12 cellular contexts compared by ENCODE assay signal in the genomic region with DNA sequence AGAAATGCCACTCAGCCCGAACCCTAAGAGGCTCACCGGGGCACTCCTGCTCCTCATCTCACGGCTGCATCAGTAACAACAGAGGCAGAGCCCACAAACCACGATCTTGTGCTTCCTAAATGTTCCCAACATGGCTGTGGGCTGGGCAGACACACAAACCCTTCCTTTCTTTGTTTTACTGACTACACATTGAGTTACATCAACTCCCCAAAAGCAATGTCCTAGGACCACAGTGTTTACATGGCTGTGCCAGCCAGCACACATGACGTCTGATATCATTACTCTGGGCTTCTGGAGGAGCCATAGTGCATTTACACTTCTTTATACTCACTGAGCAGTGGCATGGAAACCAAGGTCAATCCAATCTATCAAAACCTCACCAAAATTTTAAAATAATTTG.
A peak's percentile ranks its signal among the peaks of the same experiment; 100 is the strongest.
DNase-seq lines count a peak whose midpoint lies in the region; ATAC-seq and TF ChIP-seq lines count a peak whose summit lies in the region.
"Had no signal": no experiment of that assay in that cellular context is flagged by ENCODE, and none has a peak within 500 bp of the region (broad histone marks: within the 10 kb centered on the region; RNA-seq: fewer than 3 reads in every experiment).

No MANE protein-coding gene starts in this region.

- no peaks in the 10 kb centered on the region for H3K27me3 Mint-ChIP-seq in stimulated activated naive B cell treated with anti-CD40 and anti-IgM and Interleukin-4, amounts not matched to agents 10 μg/mL and 1 μg/mL and 100 μg/mL, for 72 hours
- no peaks in the 10 kb centered on the region for H3K27me3 Mint-ChIP-seq in activated T-helper 2 cell treated with anti-CD3 and anti-CD28 coated beads, Interferon-gamma antibody, Interleukin-2, Interleukin-4, amounts not matched to agents 10 μg/mL and 5 μg/mL and 100 μg/mL, durations not matched to agents 14 hours and 24 hours and 36 hours (ENCODE audit: low read depth)

- H3K27ac Mint-ChIP-seq in stimulated activated naive B cell treated with anti-CD40 and anti-IgM and Interleukin-4, amounts not matched to agents 10 μg/mL and 1 μg/mL and 100 μg/mL, for 72 hours, result no peak overlapping the region
- no peak overlapping the region for H3K27ac Mint-ChIP-seq in activated T-helper 2 cell treated with anti-CD3 and anti-CD28 coated beads, Interferon-gamma antibody, Interleukin-2, Interleukin-4, amounts not matched to agents 10 μg/mL and 5 μg/mL and 100 μg/mL, durations not matched to agents 14 hours and 24 hours and 36 hours
- H3K27ac Mint-ChIP-seq: CD4-positive, CD25-positive, alpha-beta regulatory T cell had no signal

- peaks cover 0 to 3% of the 10 kb centered on the region in 2 donors for H3K9me3 Mint-ChIP-seq in stimulated activated naive B cell treated with anti-CD40 and anti-IgM and Interleukin-4, amounts not matched to agents 10 μg/mL and 1 μg/mL and 100 μg/mL, for 72 hours
- no peaks in the 10 kb centered on the region for H3K9me3 Mint-ChIP-seq in activated T-helper 2 cell treated with anti-CD3 and anti-CD28 coated beads, Interferon-gamma antibody, Interleukin-2, Interleukin-4, amounts not matched to agents 10 μg/mL and 5 μg/mL and 100 μg/mL, durations not matched to agents 14 hours and 24 hours and 36 hours
- H3K9me3 Mint-ChIP-seq: CD4-positive, CD25-positive, alpha-beta regulatory T cell had no signal

- DNase-seq in ELR (ENCODE audit: low read depth) (peak; percentile 22), body of pancreas (no peak), islet precursor cell (peak; percentile 17)
- DNase-seq in stimulated activated naive B cell treated with anti-CD40 and anti-IgM and Interleukin-4, amounts not matched to agents 10 μg/mL and 1 μg/mL and 100 μg/mL, for 72 hours, result no peak
- no peak for DNase-seq in activated T-helper 2 cell treated with anti-CD3 and anti-CD28 coated beads, Interferon-gamma antibody, Interleukin-2, Interleukin-4, amounts not matched to agents 10 μg/mL and 5 μg/mL and 100 μg/mL, durations not matched to agents 14 hours and 24 hours and 36 hours (ENCODE audit: low spot score)
- DNase-seq in stimulated activated naive CD4-positive, alpha-beta T cell treated with Interleukin-2 at 50 U/mL for 16 hours (lab: John Stamatoyannopoulos, UW), result no peak
- DNase-seq: CD4-positive, CD25-positive, alpha-beta regulatory T cell; hippocampal formation; NCI-H1105 treated with DMSO at 0.1 percent for 48 hours; T-helper 9 cell had no signal

- peaks cover 2 to 16% of the 10 kb centered on the region in 2 donors for H3K36me3 Mint-ChIP-seq in stimulated activated naive B cell treated with anti-CD40 and anti-IgM and Interleukin-4, amounts not matched to agents 10 μg/mL and 1 μg/mL and 100 μg/mL, for 72 hours
- no peaks in the 10 kb centered on the region for H3K36me3 Mint-ChIP-seq in activated T-helper 2 cell treated with anti-CD3 and anti-CD28 coated beads, Interferon-gamma antibody, Interleukin-2, Interleukin-4, amounts not matched to agents 10 μg/mL and 5 μg/mL and 100 μg/mL, durations not matched to agents 14 hours and 24 hours and 36 hours (ENCODE audit: low read depth)
- H3K36me3 Mint-ChIP-seq: CD4-positive, CD25-positive, alpha-beta regulatory T cell had no signal

- peak; percentile 61 for ATAC-seq in body of pancreas
- ATAC-seq in stimulated activated naive B cell treated with anti-CD40 and anti-IgM and Interleukin-4, amounts not matched to agents 10 μg/mL and 1 μg/mL and 100 μg/mL, for 72 hours (replicated peaks), result no peak
- ATAC-seq in HG02571 (IDR thresholded peaks at IDR 0.05; ENCODE audit: unreplicated experiment), result no peak

- TF ChIP-seq POLR2A in body of pancreas (IDR thresholded peaks at IDR 0.05), result no peak

- H3K27ac ChIP-seq in body of pancreas (peak overlapping the region in 3 of 4 donors; percentile 3 to 34 (median 11)), skeletal muscle tissue (ENCODE audit: low read depth, low read length) (peak overlapping the region; percentile 82)

- peaks cover 24 to 43% of the 10 kb centered on the region in 2 donors for H3K4me1 Mint-ChIP-seq in stimulated activated naive B cell treated with anti-CD40 and anti-IgM and Interleukin-4, amounts not matched to agents 10 μg/mL and 1 μg/mL and 100 μg/mL, for 72 hours
- H3K4me1 Mint-ChIP-seq in activated T-helper 2 cell treated with anti-CD3 and anti-CD28 coated beads, Interferon-gamma antibody, Interleukin-2, Interleukin-4, amounts not matched to agents 10 μg/mL and 5 μg/mL and 100 μg/mL, durations not matched to agents 14 hours and 24 hours and 36 hours (ENCODE audit: low read depth), result no peaks in the 10 kb centered on the region
- H3K4me1 Mint-ChIP-seq: CD4-positive, CD25-positive, alpha-beta regulatory T cell had no signal

- peaks cover 15% of the 10 kb centered on the region for H3K4me1 ChIP-seq in body of pancreas
- peaks cover 18 to 36% (median 23%) of the 10 kb centered on the region in 3 donors for H3K4me1 ChIP-seq in skeletal muscle tissue (ENCODE audit: control insufficient read depth in 3 of 3, insufficient read depth in 3 of 3, low read length in 3 of 3)

- no peak overlapping the region for H3K4me3 Mint-ChIP-seq in stimulated activated naive B cell treated with anti-CD40 and anti-IgM and Interleukin-4, amounts not matched to agents 10 μg/mL and 1 μg/mL and 100 μg/mL, for 72 hours
- H3K4me3 Mint-ChIP-seq in activated T-helper 2 cell treated with anti-CD3 and anti-CD28 coated beads, Interferon-gamma antibody, Interleukin-2, Interleukin-4, amounts not matched to agents 10 μg/mL and 5 μg/mL and 100 μg/mL, durations not matched to agents 14 hours and 24 hours and 36 hours (ENCODE audit: low read depth), result no peak overlapping the region
- H3K4me3 Mint-ChIP-seq: CD4-positive, CD25-positive, alpha-beta regulatory T cell had no signal

- no peaks in the 10 kb centered on the region for H3K36me3 ChIP-seq in body of pancreas (replicated peaks in 1 of 2; ENCODE audit: insufficient read depth in 1 of 2, low read depth in 2 of 2)
- no peaks in the 10 kb centered on the region for H3K36me3 ChIP-seq in skeletal muscle tissue (ENCODE audit: control insufficient read depth in 3 of 3, insufficient read depth in 3 of 3, low read length in 3 of 3)

- H3K9ac ChIP-seq in skeletal muscle tissue (ENCODE audit: low read depth in 1 of 3, low read length in 3 of 3), result peak overlapping the region in 1 of 3 donors; percentile 9

- no peak for TF ChIP-seq CTCF in body of pancreas (IDR thresholded peaks at IDR 0.05)

- H3K4me3 ChIP-seq in body of pancreas (no peak overlapping the region), skeletal muscle tissue (ENCODE audit: low read length in 3 of 3) (no peak overlapping the region)

- H3K27me3 ChIP-seq in body of pancreas (no peaks in the 10 kb centered on the region), skeletal muscle tissue (ENCODE audit: control insufficient read depth in 3 of 3, insufficient read depth in 3 of 3, low read length in 3 of 3) (no peaks in the 10 kb centered on the region)

- WGBS in body of pancreas, 2 donors, result 66 to 69% methylated on average over 5 of the region's 5 CpGs

- intact Hi-C loops in body of pancreas (cut with DNase I), result no loop called here
- intact Hi-C loops in activated T-helper 2 cell treated with anti-CD3 and anti-CD28 coated beads, Interferon-gamma antibody, Interleukin-2, Interleukin-4, amounts not matched to agents 10 μg/mL and 5 μg/mL and 100 μg/mL, durations not matched to agents 14 hours and 24 hours and 36 hours (cut with micrococcal nuclease), result no loop called here

- H3K9me3 ChIP-seq in body of pancreas (no peaks in the 10 kb centered on the region), skeletal muscle tissue (ENCODE audit: control insufficient read depth in 3 of 3, low read length in 3 of 3) (no peaks in the 10 kb centered on the region)

Comparison
In these comparisons a context has a peak if more than half of its experiments do, and no peak if none do; other contexts are left out.
1. DNase-seq: peak in ELR (single experiment) and islet precursor cell (single experiment); none in body of pancreas (0 of 4), stimulated activated naive B cell treated with anti-CD40 and anti-IgM and Interleukin-4, amounts not matched to agents 10 μg/mL and 1 μg/mL and 100 μg/mL, for 72 hours (single experiment), activated T-helper 2 cell treated with anti-CD3 and anti-CD28 coated beads, Interferon-gamma antibody, Interleukin-2, Interleukin-4, amounts not matched to agents 10 μg/mL and 5 μg/mL and 100 μg/mL, durations not matched to agents 14 hours and 24 hours and 36 hours (single experiment) and stimulated activated naive CD4-positive, alpha-beta T cell treated with Interleukin-2 at 50 U/mL for 16 hours (single experiment).